17 cellular contexts compared by ENCODE assay signal in the genomic region with DNA sequence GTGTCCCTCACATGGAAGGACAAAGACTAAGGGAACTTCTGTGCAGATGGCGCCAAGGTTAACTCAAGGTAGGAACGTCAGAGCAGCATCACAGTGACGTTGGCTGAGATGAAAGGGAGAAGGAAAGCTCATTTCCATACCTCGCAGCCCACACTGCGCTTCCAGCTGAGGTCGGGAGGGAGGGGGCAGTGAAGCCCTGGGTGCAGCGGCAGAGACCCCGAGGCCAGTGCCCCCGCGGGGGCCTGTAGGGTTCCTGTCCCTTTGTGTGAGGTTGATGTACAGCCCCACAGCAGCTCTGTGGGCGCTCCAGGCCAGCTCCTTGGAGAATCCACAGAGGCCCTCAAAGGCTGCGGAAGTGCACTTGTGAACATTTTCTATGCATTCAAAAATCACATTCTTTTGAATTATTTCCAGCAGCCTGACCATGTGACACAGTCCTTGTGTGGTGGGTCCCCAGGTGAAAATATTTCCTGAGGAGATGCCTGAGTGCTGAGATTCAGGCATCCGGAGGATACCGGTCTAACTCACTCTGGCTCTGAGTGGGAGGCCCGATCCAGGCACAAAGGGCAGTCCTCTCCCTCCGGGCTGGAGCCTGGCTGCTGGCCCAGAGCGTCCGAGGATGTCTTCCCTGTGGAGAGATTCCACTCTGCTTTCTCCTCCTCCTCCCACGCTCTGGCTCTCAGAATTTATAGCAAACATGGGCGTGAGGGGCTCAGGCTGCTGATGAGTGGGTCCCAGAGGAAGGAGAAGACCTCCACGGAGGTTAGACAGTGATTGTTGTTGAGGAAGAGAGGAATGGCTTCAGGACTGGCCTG.
A peak's percentile ranks its signal among the peaks of the same experiment; 100 is the strongest.
DNase-seq lines count a peak whose midpoint lies in the region; ATAC-seq and TF ChIP-seq lines count a peak whose summit lies in the region.
"Had no signal": no experiment of that assay in that cellular context is flagged by ENCODE, and none has a peak within 500 bp of the region (broad histone marks: within the 10 kb centered on the region; RNA-seq: fewer than 3 reads in every experiment).

No MANE protein-coding gene starts in this region.

- no peak for TF ChIP-seq POLR2A in gastrocnemius medialis (IDR thresholded peaks at IDR 0.05)

- H3K4me3 ChIP-seq in gastrocnemius medialis (no peak overlapping the region), aorta (ENCODE audit: low read length in 2 of 2) (no peak overlapping the region)

- TF ChIP-seq CTCF in gastrocnemius medialis (IDR thresholded peaks at IDR 0.05 in 4 of 5, conservative IDR thresholded peaks at IDR 0.05 in 1 of 5), result no peak

- DNase-seq in Right ventricle myocardium inferior (ENCODE audit: missing footprints) (no peak), cardiac septum (ENCODE audit: low spot score) (no peak), mucosa of gallbladder (ENCODE audit: low spot score) (peak; percentile 20), gastrocnemius medialis (no peak), aorta (no peak), NCI-H1417 treated with DMSO at 0.1 percent for 48 hours (lab: John Stamatoyannopoulos, UW) (no peak), KBM-7 (no peak), glomerular visceral epithelial cell (ENCODE audit: extremely low spot score) (no peak)
- DNase-seq: 8988T; activated CD4-positive, alpha-beta T cell treated with anti-CD3 and anti-CD28 coated beads for 48 hours; activated naive CD8-positive, alpha-beta T cell treated with anti-CD3 and anti-CD28 coated beads, Interleukin-2, amount 10 ng/mL, durations not matched to agents 7 days and 5 days; COR-L47; NCI-H187 treated with DMSO at 0.1 percent for 48 hours; NCI-H446; NK-92 treated with Interleukin-12 subunit alpha and Interleukin-12 subunit beta, amount 100 ng/mL, for 24 hours had no signal

- no peaks in the 10 kb centered on the region for H3K36me3 ChIP-seq in gastrocnemius medialis
- no peaks in the 10 kb centered on the region for H3K36me3 ChIP-seq in aorta (ENCODE audit: control insufficient read depth in 1 of 2, insufficient read depth in 2 of 2, low read length in 1 of 2)

- no peaks in the 10 kb centered on the region for H3K4me1 ChIP-seq in gastrocnemius medialis
- H3K4me1 ChIP-seq in aorta (ENCODE audit: control insufficient read depth in 1 of 2, insufficient read depth in 2 of 2, low read length in 2 of 2), result peaks cover 2 to 3% of the 10 kb centered on the region in 2 donors

- H3K27ac ChIP-seq in gastrocnemius medialis (peak overlapping the region; percentile 37 to 64 (median 56)), aorta (ENCODE audit: low read depth in 1 of 2, low read length in 2 of 2) (peak overlapping the region; percentile 57 to 64)
- H3K27ac ChIP-seq: RWPE1 had no signal

- WGBS in aorta, 2 donors, result 25 to 38% methylated on average over 21 of the region's 21 CpGs

- ATAC-seq in Right ventricle myocardium inferior, result peak; percentile 49
- peak in 1 of 2 donors; percentile 19 for ATAC-seq in gastrocnemius medialis
- ATAC-seq in aorta (ENCODE audit: low FRiP score), result peak; percentile 42
- ATAC-seq: left colon had no signal

- in situ Hi-C loops in gastrocnemius medialis (cut with MboI; ENCODE audit: low sequenced_read_pairs in 4 of 4) (no loop called here), KBM-7 (cut with MboI; ENCODE audit: low pct_unique_long_range_greater_than_20kb, low sequenced_read_pairs) (no loop called here)

- H3K9me3 ChIP-seq in gastrocnemius medialis, result no peaks in the 10 kb centered on the region
- H3K9me3 ChIP-seq in aorta (ENCODE audit: control insufficient read depth, low read length), result no peaks in the 10 kb centered on the region

- intact Hi-C loops in Right ventricle myocardium inferior (cut with DNase I) (no loop called here), cardiac septum (cut with DNase I) (no loop called here), gastrocnemius medialis (cut with DNase I; ENCODE audit: low total_unique reads) (no loop called here), aorta (cut with DNase I) (loop anchor here in 1 of 2 donors (5.0 kb wide), 2 partner anchors 64 to 89 kb away; no protein-coding TSS in a partner anchor)

- no peaks in the 10 kb centered on the region for H3K27me3 ChIP-seq in gastrocnemius medialis
- H3K27me3 ChIP-seq in aorta (ENCODE audit: control insufficient read depth in 1 of 2, insufficient read depth in 2 of 2, low read length in 1 of 2), result no peaks in the 10 kb centered on the region
